23 cellular contexts compared by ENCODE assay signal in genomic region chr10:80660736-80661135, GRCh38.
A peak's percentile ranks its signal among the peaks of the same experiment; 100 is the strongest.
DNase-seq lines count a peak whose midpoint lies in the region; ATAC-seq and TF ChIP-seq lines count a peak whose summit lies in the region.
"Had no signal": no experiment of that assay in that cellular context is flagged by ENCODE, and none has a peak within 500 bp of the region (broad histone marks: within the 10 kb centered on the region; RNA-seq: fewer than 3 reads in every experiment).

No MANE protein-coding gene starts in this region.

- H3K36me3 Mint-ChIP-seq in GM23338 (ENCODE audit: low read depth) = no peaks in the 10 kb centered on the region
- H3K36me3 Mint-ChIP-seq: activated naive CD4-positive, alpha-beta T cell treated with anti-CD3 and anti-CD28 coated beads, Interleukin-2, amount 50 U/mL, for 72 hours; mesothelial cell of epicardium; neural progenitor cell; type B pancreatic cell had no signal

- TF ChIP-seq CTCF in right atrium auricular region (IDR thresholded peaks at IDR 0.05) (no peak), lower lobe of right lung (IDR thresholded peaks at IDR 0.05) (no peak), GM23338 (conservative IDR thresholded peaks at IDR 0.05; ENCODE audit: low read depth in 2 of 2) (no peak)

- no peaks in the 10 kb centered on the region for H3K9me3 Mint-ChIP-seq in GM23338
- H3K9me3 Mint-ChIP-seq: activated CD4-positive, alpha-beta T cell treated with anti-CD3 and anti-CD28 coated beads, Interleukin-2, amount 10 ng/mL, durations not matched to agents 24 days and 14 days; activated naive CD4-positive, alpha-beta T cell treated with anti-CD3 and anti-CD28 coated beads, Interleukin-2, amount 50 U/mL, for 72 hours; mesothelial cell of epicardium; neural progenitor cell; type B pancreatic cell had no signal

- no peaks in the 10 kb centered on the region for H3F3A ChIP-seq in GM23338 (replicated peaks; ENCODE audit: low read depth)

- H3K4me1 ChIP-seq in right atrium auricular region (peaks cover 0 to 4% of the 10 kb centered on the region in 2 donors), lower lobe of right lung (peaks cover 18% of the 10 kb centered on the region), GM23338 (ENCODE audit: insufficient read depth) (peaks cover 16% of the 10 kb centered on the region)
- H3K4me1 ChIP-seq: ascending aorta had no signal

- H3K36me3 ChIP-seq in right atrium auricular region (no peaks in the 10 kb centered on the region), lower lobe of right lung (no peaks in the 10 kb centered on the region), GM23338 (ENCODE audit: insufficient read depth) (no peaks in the 10 kb centered on the region)
- H3K36me3 ChIP-seq: ascending aorta, gastroesophageal sphincter, MG63, neural progenitor cell had no signal

- peaks cover 12% of the 10 kb centered on the region for H3K4me1 Mint-ChIP-seq in GM23338

- H3K9me3 ChIP-seq in right atrium auricular region (peaks cover 0 to 10% of the 10 kb centered on the region in 2 donors), lower lobe of right lung (peaks cover 5% of the 10 kb centered on the region)
- H3K9me3 ChIP-seq: MG63 had no signal

- H3K79me2 ChIP-seq in GM23338 (replicated peaks; ENCODE audit: insufficient read depth) = no peaks in the 10 kb centered on the region

- ATAC-seq in left ventricle myocardium superior (peak; percentile 19), lower lobe of right lung (peak; percentile 44 to 61), GM23338 (no peak), SK-N-SH treated with all-trans-retinoic acid at 6 μM for 48 hours (no peak)
- ATAC-seq: activated naive CD4-positive, alpha-beta T cell treated with anti-CD3 and anti-CD28 coated beads, Interleukin-2, amount 50 U/mL, for 72 hours; esophagus mucosa; gastroesophageal sphincter had no signal

- H3K27me3 ChIP-seq in right atrium auricular region (no peaks in the 10 kb centered on the region), lower lobe of right lung (ENCODE audit: low read depth) (no peaks in the 10 kb centered on the region), GM23338 (ENCODE audit: insufficient read depth) (no peaks in the 10 kb centered on the region)
- H3K27me3 ChIP-seq: ascending aorta, MG63, neural progenitor cell had no signal

- intact Hi-C loops in left ventricle myocardium superior (cut with micrococcal nuclease) (no loop called here), lower lobe of right lung (cut with DNase I) (no loop called here)

- no peak overlapping the region for H3K4me2 ChIP-seq in GM23338
- H3K4me2 ChIP-seq: neural progenitor cell had no signal

- no peak overlapping the region for H3K4me3 ChIP-seq in right atrium auricular region
- H3K4me3 ChIP-seq in lower lobe of right lung = no peak overlapping the region
- H3K4me3 ChIP-seq in GM23338 = no peak overlapping the region
- H3K4me3 ChIP-seq: ascending aorta, gastroesophageal sphincter, MG63, neural progenitor cell had no signal

- no peaks in the 10 kb centered on the region for H4K20me1 ChIP-seq in GM23338 (replicated peaks; ENCODE audit: insufficient read depth)

- peaks cover 10% of the 10 kb centered on the region for H3K27me3 Mint-ChIP-seq in GM23338 (ENCODE audit: insufficient read depth, low read depth, poor library complexity)

- H2AFZ ChIP-seq in GM23338 = no peak overlapping the region
- H2AFZ ChIP-seq: neural progenitor cell had no signal

- H3K4me3 Mint-ChIP-seq in GM23338 = no peak overlapping the region
- H3K4me3 Mint-ChIP-seq: activated CD4-positive, alpha-beta T cell treated with anti-CD3 and anti-CD28 coated beads, Interleukin-2, amount 10 ng/mL, durations not matched to agents 24 days and 14 days; mesothelial cell of epicardium; neural progenitor cell; type B pancreatic cell had no signal

- H3K9me2 ChIP-seq in GM23338 (ENCODE audit: insufficient read depth) = no peaks in the 10 kb centered on the region

- H3K27ac ChIP-seq in right atrium auricular region (no peak overlapping the region), lower lobe of right lung (no peak overlapping the region), GM23338 (ENCODE audit: low read depth) (no peak overlapping the region)
- H3K27ac ChIP-seq: ascending aorta, gastroesophageal sphincter, neural progenitor cell had no signal

- DNase-seq in left ventricle myocardium superior = no peak
- DNase-seq in right atrium auricular region (ENCODE audit: low spot score) = no peak
- DNase-seq in OCI-M1 (lab: John Stamatoyannopoulos, UW) = peak; percentile 57
- no peak for DNase-seq in lower lobe of right lung
- no peak for DNase-seq in GM23338 (ENCODE audit: low spot score)
- no peak for DNase-seq in cerebellum (ENCODE audit: low spot score)
- DNase-seq in NK-92 treated with Interleukin-12 subunit alpha and Interleukin-12 subunit beta, amount 100 ng/mL, for 24 hours (lab: John Stamatoyannopoulos, UW) = no peak
- DNase-seq: activated CD4-positive, alpha-beta T cell treated with anti-CD3 and anti-CD28 coated beads, Interleukin-2, amount 10 ng/mL, durations not matched to agents 24 days and 14 days; effector memory CD4-positive, alpha-beta T cell; kidney glomerular epithelial cell; MG63; NCI-H187 treated with DMSO at 0.1 percent for 48 hours; NCI-H226; RPMI8226; stimulated activated CD4-positive, alpha-beta T cell treated with anti-CD3 and anti-CD28 coated beads, Interleukin-4, amount 100 ng/mL, for 4 hours had no signal

- H3K27ac Mint-ChIP-seq in GM23338 = no peak overlapping the region
- H3K27ac Mint-ChIP-seq: activated CD4-positive, alpha-beta T cell treated with anti-CD3 and anti-CD28 coated beads, Interleukin-2, amount 10 ng/mL, durations not matched to agents 24 days and 14 days; activated naive CD4-positive, alpha-beta T cell treated with anti-CD3 and anti-CD28 coated beads, Interleukin-2, amount 50 U/mL, for 72 hours; mesothelial cell of epicardium; neural progenitor cell; type B pancreatic cell had no signal

TF ChIP-seq in GM23338, 12 proteins besides CTCF, POLR2A, EP300 and RAD21 (continues in another document):
- no peak for TF ChIP-seq JUNB (IDR thresholded peaks at IDR 0.05; ENCODE audit: unreplicated experiment)
- TF ChIP-seq ZNF114 (CRISPR knock-in tag; IDR thresholded peaks at IDR 0.05) = no peak
- TF ChIP-seq STAT1 (IDR thresholded peaks at IDR 0.05; ENCODE audit: unreplicated experiment) = no peak
- TF ChIP-seq ZNF331 (CRISPR knock-in tag; IDR thresholded peaks at IDR 0.05; ENCODE audit: low read depth) = no peak
- TF ChIP-seq POLR2AphosphoS5 (IDR thresholded peaks at IDR 0.05; ENCODE audit: low read depth) = no peak

TF ChIP-seq in SK-N-SH treated with all-trans-retinoic acid at 6 μM for 48 hours, 23 proteins besides CTCF, POLR2A, EP300 and RAD21 (continues in another document):
- no peak for TF ChIP-seq ZFP3 (CRISPR knock-in tag; IDR thresholded peaks at IDR 0.05)
- TF ChIP-seq OSR1 (CRISPR knock-in tag; IDR thresholded peaks at IDR 0.05) = no peak
- no peak for TF ChIP-seq SNAI2 (CRISPR knock-in tag; IDR thresholded peaks at IDR 0.05)
- no peak for TF ChIP-seq BACH2 (CRISPR knock-in tag; IDR thresholded peaks at IDR 0.05; ENCODE audit: borderline replicate concordance)
- TF ChIP-seq ZFP30 (CRISPR knock-in tag; IDR thresholded peaks at IDR 0.05) = no peak
- no peak for TF ChIP-seq POU6F1 (CRISPR knock-in tag; IDR thresholded peaks at IDR 0.05; ENCODE audit: borderline replicate concordance, low read depth)
- TF ChIP-seq ZNF565 (CRISPR knock-in tag; conservative IDR thresholded peaks at IDR 0.05; ENCODE audit: low read depth) = no peak
- no peak for TF ChIP-seq ISL1 (CRISPR knock-in tag; IDR thresholded peaks at IDR 0.05)
- TF ChIP-seq PATZ1 (CRISPR knock-in tag; IDR thresholded peaks at IDR 0.05; ENCODE audit: borderline replicate concordance) = no peak
- no peak for TF ChIP-seq PPARA (CRISPR knock-in tag; IDR thresholded peaks at IDR 0.05; ENCODE audit: borderline replicate concordance)
- no peak for TF ChIP-seq ESRRG (CRISPR knock-in tag; IDR thresholded peaks at IDR 0.05)
- TF ChIP-seq ARNTL (CRISPR knock-in tag; IDR thresholded peaks at IDR 0.05; ENCODE audit: borderline replicate concordance, low read depth) = no peak

Comparison
In these comparisons a context has a peak if more than half of its experiments do, and no peak if none do; other contexts are left out.
1. ATAC-seq: peak in left ventricle myocardium superior (single experiment) and lower lobe of right lung (2 of 2); none in GM23338 (single experiment) and SK-N-SH treated with all-trans-retinoic acid at 6 μM for 48 hours (single experiment).